31 cellular contexts compared by ENCODE assay signal in the genomic region with DNA sequence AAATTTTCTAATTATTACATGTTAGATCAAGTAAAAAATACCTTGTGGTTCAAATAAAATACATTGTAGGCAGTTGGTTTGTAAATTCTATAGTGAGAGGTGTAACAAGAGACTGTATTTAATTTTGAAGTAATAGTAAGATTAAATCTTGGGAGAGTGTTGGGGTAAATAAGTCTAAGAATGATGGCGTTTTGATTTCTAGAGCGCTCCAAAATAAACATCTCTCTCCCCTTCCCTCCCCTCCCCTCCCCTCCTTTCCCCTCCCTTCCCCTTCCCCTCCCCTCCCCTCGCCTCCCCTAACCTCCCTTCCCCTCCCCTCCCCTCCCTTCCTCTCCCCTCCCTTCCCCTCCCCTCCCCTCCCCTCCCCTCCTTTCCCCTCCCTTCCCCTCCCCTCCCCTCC.
DNase-seq lines count a peak whose midpoint lies in the region; ATAC-seq, FAIRE-seq and TF ChIP-seq lines count a peak whose summit lies in the region.
"Had no signal": no experiment of that assay in that cellular context is flagged by ENCODE, and none has a peak within 500 bp of the region (broad histone marks: within the 10 kb centered on the region; RNA-seq: fewer than 3 reads in every experiment).

No MANE protein-coding gene starts in this region.

- no peak overlapping the region for H3K4me2 ChIP-seq in HepG2 (ENCODE audit: low read depth, low read length)
- no peak overlapping the region for H3K4me2 ChIP-seq in K562 (ENCODE audit: insufficient read depth, low read length)
- H3K4me2 ChIP-seq: A549; BLaER1; BLaER1 treated with 17β-estradiol and CSF1 and Interleukin-3, amounts not matched to agents 10 nM and 100 nM had no signal

- DNase-seq in HepG2 (ENCODE audit: low spot score) (no peak), right lobe of liver (no peak), K562 (ENCODE audit: extremely low read depth in 1 of 4, low spot score in 3 of 4) (no peak), DMS53 treated with DMSO at 0.1 percent for 48 hours (lab: John Stamatoyannopoulos, UW; ENCODE audit: unreplicated experiment) (no peak)
- DNase-seq: 8988T; ACHN; AML-193; BE2C; C1 segment of cervical spinal cord; Caco-2; Calu3; CD4-positive, alpha-beta memory T cell; CD4-positive, alpha-beta T cell; CD4-positive, CD25-positive, alpha-beta regulatory T cell; CD8-positive, alpha-beta memory T cell; CD8-positive, alpha-beta T cell; COR-L47; DMS 273 treated with DMSO at 0.1 percent for 48 hours; DMS153; DMS53; DMS79; DMS79 treated with DMSO at 0.1 percent for 48 hours; DND-41; EL had no signal

- no peaks in the 10 kb centered on the region for H3K9me3 ChIP-seq in HepG2 (ENCODE audit: low read length)
- no peaks in the 10 kb centered on the region for H3K9me3 ChIP-seq in right lobe of liver
- no peaks in the 10 kb centered on the region for H3K9me3 ChIP-seq in K562 (replicated peaks; ENCODE audit: control insufficient read depth, insufficient read depth, low read depth, low read length)
- H3K9me3 ChIP-seq: A549, BE2C, Caco-2 had no signal

- no peaks in the 10 kb centered on the region for H3K9me1 ChIP-seq in K562 (ENCODE audit: control insufficient read depth, insufficient read depth, low read length)

- no peak overlapping the region for H3K4me3 ChIP-seq in HepG2 (replicated peaks in 1 of 3; ENCODE audit: insufficient read depth in 1 of 3, low read depth in 2 of 3, low read length in 3 of 3)
- H3K4me3 ChIP-seq in right lobe of liver = no peak overlapping the region
- no peak overlapping the region for H3K4me3 ChIP-seq in K562
- H3K4me3 ChIP-seq: A549; BLaER1; BLaER1 treated with 17β-estradiol and CSF1 and Interleukin-3, amounts not matched to agents 10 nM and 100 nM had no signal

- H3K9ac ChIP-seq in HepG2 (ENCODE audit: insufficient read depth, low read depth, low read length) (no peak overlapping the region), K562 (ENCODE audit: insufficient read depth in 1 of 2, low read depth in 2 of 2, low read length in 2 of 2) (no peak overlapping the region)
- H3K9ac ChIP-seq: BLaER1; BLaER1 treated with 17β-estradiol and CSF1 and Interleukin-3, amounts not matched to agents 10 nM and 100 nM had no signal

- TF ChIP-seq CTCF in HepG2 (CRISPR knock-in tag; IDR thresholded peaks at IDR 0.05) (no peak), right lobe of liver (IDR thresholded peaks at IDR 0.05) (no peak), K562 (IDR thresholded peaks at IDR 0.05 in 2 of 3, conservative IDR thresholded peaks at IDR 0.05 in 1 of 3; ENCODE audit: insufficient read depth in 2 of 3, low read depth in 1 of 3, low read length in 3 of 3) (no peak)

- TF ChIP-seq RAD21 in HepG2 (CRISPR knock-in tag; IDR thresholded peaks at IDR 0.05) = no peak
- no peak for TF ChIP-seq RAD21 in K562 (CRISPR knock-in tag; conservative IDR thresholded peaks at IDR 0.05 in 1 of 2, IDR thresholded peaks at IDR 0.05 in 1 of 2)

- POLR2A ChIA-PET in HepG2 (lab: Yijun Ruan, JAX) = no interaction called here
- POLR2A ChIA-PET in K562 (lab: Yijun Ruan, JAX) = no interaction called here

- no peaks in the 10 kb centered on the region for H3K36me3 ChIP-seq in HepG2 (replicated peaks in 1 of 2; ENCODE audit: control insufficient read depth in 1 of 2, insufficient read depth in 2 of 2, low read length in 2 of 2)
- H3K36me3 ChIP-seq in right lobe of liver = no peaks in the 10 kb centered on the region
- no peaks in the 10 kb centered on the region for H3K36me3 ChIP-seq in K562 (ENCODE audit: control insufficient read depth, insufficient read depth, low read length)
- H3K36me3 ChIP-seq: BE2C; BLaER1; BLaER1 treated with 17β-estradiol and CSF1 and Interleukin-3, amounts not matched to agents 10 nM and 100 nM had no signal

- CTCF ChIA-PET in HepG2 (lab: Yijun Ruan, JAX; ENCODE audit: low intra/inter-chr PET ratio, low total read pairs) (no interaction called here), K562 (lab: Yijun Ruan, JAX; ENCODE audit: low intra/inter-chr PET ratio) (no interaction called here)

- BruUV-seq in HepG2 (replicated peaks; lab: Mats Ljungman, UMichigan) = no TSS peak
- no TSS peak for BruUV-seq in K562 (replicated peaks; lab: Mats Ljungman, UMichigan)

- H3K27ac ChIP-seq in HepG2 (ENCODE audit: extremely low read length, insufficient read depth, low read length) (no peak overlapping the region), right lobe of liver (no peak overlapping the region), K562 (ENCODE audit: extremely low read depth, low read depth, low read length) (no peak overlapping the region)
- H3K27ac ChIP-seq: 22Rv1; A549; BLaER1; BLaER1 treated with 17β-estradiol and CSF1 and Interleukin-3, amounts not matched to agents 10 nM and 100 nM; C4-2B had no signal

- no peak for TF ChIP-seq EP300 in HepG2 (IDR thresholded peaks at IDR 0.05; ENCODE audit: low read depth in 2 of 2, low read length in 2 of 2)
- no peak for TF ChIP-seq EP300 in HepG2 (CRISPR knock-in tag; IDR thresholded peaks at IDR 0.05; ENCODE audit: borderline replicate concordance)
- no peak for TF ChIP-seq EP300 in K562 (IDR thresholded peaks at IDR 0.05; ENCODE audit: low read length)

- H4K20me1 ChIP-seq in HepG2 (ENCODE audit: insufficient read depth, low read length) = no peaks in the 10 kb centered on the region
- H4K20me1 ChIP-seq in K562 (replicated peaks; ENCODE audit: control insufficient read depth, insufficient read depth, low read length) = no peaks in the 10 kb centered on the region

- intact Hi-C loops in HepG2 (cut with micrococcal nuclease; ENCODE audit: unreplicated experiment) (no loop called here), right lobe of liver (cut with DNase I) (no loop called here), K562 (cut with micrococcal nuclease) (no loop called here)

- FAIRE-seq in HepG2 (lab: Jason Lieb, UNC) (no peak), K562 (lab: Jason Lieb, UNC) (no peak)
- FAIRE-seq: A204.1, A549, D721Med had no signal

- ATAC-seq in HepG2 (no peak), right lobe of liver (no peak), K562 (no peak)
- ATAC-seq: A549; CD8-positive, alpha-beta T cell had no signal

- in situ Hi-C loops in HepG2 (cut with HindIII; ENCODE audit: extremely low pct_ligation_motif_present, low pct_unique_long_range_greater_than_20kb) = no loop called here
- in situ Hi-C loops in K562 (cut with MboI) = no loop called here

- TF ChIP-seq POLR2A in HepG2 (IDR thresholded peaks at IDR 0.05; ENCODE audit: insufficient read depth in 1 of 2, low read depth in 2 of 2, low read length in 2 of 2) (no peak), right lobe of liver (IDR thresholded peaks at IDR 0.05) (no peak), K562 (conservative IDR thresholded peaks at IDR 0.05) (no peak)

- no peak overlapping the region for H2AFZ ChIP-seq in HepG2 (ENCODE audit: low read length)
- H2AFZ ChIP-seq in K562 (ENCODE audit: low read depth, low read length) = no peak overlapping the region

- WGBS in HepG2 (ENCODE audit: low lambda C conversion rate) = 68% methylated on average over 3 of the region's 3 CpGs
- WGBS in right lobe of liver (ENCODE audit: insufficient coverage, low coverage, low lambda C conversion rate, missing lambda C conversion rate) = 100% methylated on average over 1 of the region's 3 CpGs
- WGBS in K562 (ENCODE audit: insufficient coverage, low coverage, missing lambda C conversion rate) = no CpG with 5 or more reads among the region's 3 CpGs

- H3K79me2 ChIP-seq in HepG2 (ENCODE audit: insufficient read depth, low read length) (no peaks in the 10 kb centered on the region), K562 (ENCODE audit: control insufficient read depth, insufficient read depth, low read length) (no peaks in the 10 kb centered on the region)

- H3K27me3 ChIP-seq in HepG2 (ENCODE audit: control insufficient read depth in 1 of 2, insufficient read depth in 2 of 2, low read length in 2 of 2) = no peaks in the 10 kb centered on the region
- no peaks in the 10 kb centered on the region for H3K27me3 ChIP-seq in right lobe of liver
- no peaks in the 10 kb centered on the region for H3K27me3 ChIP-seq in K562 (ENCODE audit: control insufficient read depth in 2 of 2, insufficient read depth in 2 of 2, low read length in 2 of 2)
- H3K27me3 ChIP-seq: BE2C had no signal

- H3K4me1 ChIP-seq in HepG2 (ENCODE audit: insufficient read depth, low read length) (no peaks in the 10 kb centered on the region), right lobe of liver (no peaks in the 10 kb centered on the region), K562 (replicated peaks in 1 of 2; ENCODE audit: control insufficient read depth in 2 of 2, insufficient read depth in 2 of 2, low read length in 2 of 2) (no peaks in the 10 kb centered on the region; a peak in 1 of 5 replicates)
- H3K4me1 ChIP-seq: A549, BE2C, Caco-2 had no signal

TF ChIP-seq in HepG2, 621 proteins besides CTCF, POLR2A, EP300 and RAD21 (continues in another document):
- TF ChIP-seq CENPX (CRISPR knock-in tag; IDR thresholded peaks at IDR 0.05) (no peak), ZNF891 (CRISPR knock-in tag; IDR thresholded peaks at IDR 0.05) (no peak), HDAC1 (CRISPR knock-in tag; IDR thresholded peaks at IDR 0.05) (no peak), PCBP1 (IDR thresholded peaks at IDR 0.05; ENCODE audit: borderline replicate concordance, low read depth, low read length) (0 out of 2 replicates have a peak, but pooled peaks have one; percentile 60), RXRB (CRISPR knock-in tag; IDR thresholded peaks at IDR 0.05; ENCODE audit: borderline replicate concordance) (no peak)
- TF ChIP-seq, protein P1, sequence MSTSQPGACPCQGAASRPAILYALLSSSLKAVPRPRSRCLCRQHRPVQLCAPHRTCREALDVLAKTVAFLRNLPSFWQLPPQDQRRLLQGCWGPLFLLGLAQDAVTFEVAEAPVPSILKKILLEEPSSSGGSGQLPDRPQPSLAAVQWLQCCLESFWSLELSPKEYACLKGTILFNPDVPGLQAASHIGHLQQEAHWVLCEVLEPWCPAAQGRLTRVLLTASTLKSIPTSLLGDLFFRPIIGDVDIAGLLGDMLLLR (CRISPR knock-in tag; IDR thresholded peaks at IDR 0.05) = no peak

TF ChIP-seq in K562, 482 proteins besides CTCF, POLR2A, EP300 and RAD21:
- TF ChIP-seq BCOR (IDR thresholded peaks at IDR 0.05) = no peak
- TF ChIP-seq ETV5 (CRISPR knock-in tag; IDR thresholded peaks at IDR 0.05; ENCODE audit: low read depth) = no peak
- peak; percentile 65 for TF ChIP-seq PCBP1 (IDR thresholded peaks at IDR 0.05; ENCODE audit: low read depth, low read length, poor library complexity, severe bottlenecking)
- TF ChIP-seq ZNF217 (CRISPR knock-in tag; IDR thresholded peaks at IDR 0.05) = no peak
- no peak for TF ChIP-seq KLF16 (IDR thresholded peaks at IDR 0.05)
- TF ChIP-seq MAFG (tag; conservative IDR thresholded peaks at IDR 0.05) = no peak
- no peak for TF ChIP-seq TEAD2 (tag; IDR thresholded peaks at IDR 0.05)
- no peak for TF ChIP-seq NEUROD1 (IDR thresholded peaks at IDR 0.05; ENCODE audit: borderline replicate concordance, low read depth, low read length, partially characterized antibody)
- peak; percentile 62 for TF ChIP-seq HNRNPK (IDR thresholded peaks at IDR 0.05; ENCODE audit: low read depth, low read length, poor library complexity, severe bottlenecking)
